ENCODE assay signal across 28 cellular contexts in the genomic region with DNA sequence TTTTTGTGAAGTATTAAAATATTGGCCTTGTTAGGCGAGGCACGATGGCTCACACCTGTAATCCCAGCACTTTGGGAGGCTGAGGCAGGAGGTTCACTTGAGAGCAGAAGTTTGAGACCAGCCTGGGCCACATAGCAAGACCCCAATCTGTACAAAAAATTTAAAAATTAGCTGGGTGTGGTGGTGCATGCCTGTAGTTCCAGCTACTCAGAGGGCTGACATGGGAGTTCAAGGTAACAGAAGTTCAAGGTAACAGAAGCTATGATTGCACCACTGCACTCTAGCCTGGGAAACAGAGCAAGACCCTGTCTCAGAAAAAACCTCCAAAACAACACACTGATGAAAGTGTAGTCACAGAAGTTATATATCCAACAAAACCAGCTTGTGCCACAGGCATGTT.
"Had no signal": no experiment of that assay in that cellular context is flagged by ENCODE, and none has a peak within 500 bp of the region (broad histone marks: within the 10 kb centered on the region; RNA-seq: fewer than 3 reads in every experiment).

No MANE protein-coding gene starts in this region.

- H3K9me3 ChIP-seq: left lung, lower lobe of right lung, pancreas, prostate gland, spleen, stomach, thoracic aorta, tibial nerve, vagina had no signal

- H3K27me3 Mint-ChIP-seq: naive thymus-derived CD8-positive, alpha-beta T cell; type B pancreatic cell had no signal

- H3K36me3 ChIP-seq: prostate gland had no signal

- H3K9me3 Mint-ChIP-seq: immature natural killer cell; nephron; neural crest cell; stimulated activated effector memory CD8-positive, alpha-beta T cell treated with anti-CD3 and anti-CD28 coated beads, Interleukin-12 subunit alpha, Interleukin-12 subunit beta, amount 100 ng/mL, for 72 hours; type B pancreatic cell had no signal

- H3K27me3 ChIP-seq: left lung, pancreas, spleen, stomach, tibial nerve, vagina had no signal

- H3K4me3 ChIP-seq: left lung, lower lobe of right lung, pancreas, prostate gland, spleen, stomach, thoracic aorta, tibial nerve, vagina had no signal

- H3K27ac Mint-ChIP-seq: nephron; stimulated activated effector memory CD8-positive, alpha-beta T cell treated with anti-CD3 and anti-CD28 coated beads, Interleukin-12 subunit alpha, Interleukin-12 subunit beta, amount 100 ng/mL, for 72 hours; type B pancreatic cell had no signal

- DNase-seq: hypothalamus; immature natural killer cell; kidney; left colon; mammary epithelial cell; mesenchymal stem cell; naive thymus-derived CD8-positive, alpha-beta T cell; nucleus accumbens; retina; right cardiac atrium; small intestine; stimulated activated CD4-positive, alpha-beta T cell treated with anti-CD3 and anti-CD28 coated beads, Interleukin-4, amount 100 ng/mL, for 24 hours; stimulated activated naive CD8-positive, alpha-beta T cell treated with anti-CD3 and anti-CD28 coated beads, Interleukin-15, Interleukin-2, amounts not matched to agents 100 U/mL and 50 U/mL, for 24 hours; stomach had no signal

- H3K4me3 Mint-ChIP-seq: immature natural killer cell; naive thymus-derived CD8-positive, alpha-beta T cell; nephron; neural crest cell; stimulated activated effector memory CD8-positive, alpha-beta T cell treated with anti-CD3 and anti-CD28 coated beads, Interleukin-12 subunit alpha, Interleukin-12 subunit beta, amount 100 ng/mL, for 72 hours; type B pancreatic cell had no signal

- H3K4me1 ChIP-seq: prostate gland, spleen had no signal

- H3K4me1 Mint-ChIP-seq: immature natural killer cell; neural crest cell; stimulated activated effector memory CD8-positive, alpha-beta T cell treated with anti-CD3 and anti-CD28 coated beads, Interleukin-12 subunit alpha, Interleukin-12 subunit beta, amount 100 ng/mL, for 72 hours had no signal

- FAIRE-seq: islet of Langerhans, kidney, pancreas, small intestine had no signal

- ATAC-seq: naive thymus-derived CD8-positive, alpha-beta T cell; pancreas; right cardiac atrium; sciatic nerve; stimulated activated effector memory CD8-positive, alpha-beta T cell treated with anti-CD3 and anti-CD28 coated beads, Interleukin-12 subunit alpha, Interleukin-12 subunit beta, amount 100 ng/mL, for 72 hours; stimulated activated naive CD8-positive, alpha-beta T cell treated with anti-CD3 and anti-CD28 coated beads, Interleukin-15, Interleukin-2, amounts not matched to agents 100 U/mL and 50 U/mL, for 24 hours had no signal

- H3K27ac ChIP-seq: left lung, lower lobe of right lung, prostate gland, spleen, stomach, thoracic aorta, tibial nerve, vagina had no signal

- H3K36me3 Mint-ChIP-seq: immature natural killer cell; stimulated activated effector memory CD8-positive, alpha-beta T cell treated with anti-CD3 and anti-CD28 coated beads, Interleukin-12 subunit alpha, Interleukin-12 subunit beta, amount 100 ng/mL, for 72 hours had no signal
